Comparison of ENCODE assay signal across 24 cellular contexts in genomic region chr14:75044760-75045159, GRCh38. TPM values are rescaled to one million over a fixed set of nuclear protein-coding genes. Genes with fewer than 3 reads are reported as not detected.
A peak's percentile ranks its signal among the peaks of the same experiment; 100 is the strongest.
DNase-seq lines count a peak whose midpoint lies in the region; ATAC-seq and TF ChIP-seq lines count a peak whose summit lies in the region.
"Had no signal": no experiment of that assay in that cellular context is flagged by ENCODE, and none has a peak within 500 bp of the region (broad histone marks: within the 10 kb centered on the region; RNA-seq: fewer than 3 reads in every experiment).

No MANE protein-coding gene starts in this region.

- no peak overlapping the region for H2AFZ ChIP-seq in PC-9

- H3K9me3 ChIP-seq in PC-9 (ENCODE audit: insufficient read depth, low read depth): no peaks in the 10 kb centered on the region
- H3K9me3 ChIP-seq in transverse colon: no peaks in the 10 kb centered on the region
- H3K9me3 ChIP-seq in CD8-positive, alpha-beta T cell (ENCODE audit: low read length): no peaks in the 10 kb centered on the region
- no peaks in the 10 kb centered on the region for H3K9me3 ChIP-seq in heart left ventricle
- H3K9me3 ChIP-seq: body of pancreas had no signal

- 0 out of 2 replicates have a peak overlapping the region, but pooled peaks have one; percentile 1 for H3K4me2 ChIP-seq in PC-9

- peaks cover 28% of the 10 kb centered on the region for H3K36me3 ChIP-seq in PC-9 (ENCODE audit: low read depth)
- H3K36me3 ChIP-seq in transverse colon: peaks cover 0 to 9% (median 0%) of the 10 kb centered on the region in 4 donors
- no peaks in the 10 kb centered on the region for H3K36me3 ChIP-seq in CD8-positive, alpha-beta T cell (ENCODE audit: insufficient read depth, low read length)
- H3K36me3 ChIP-seq in heart left ventricle: peaks cover 0 to 33% (median 14%) of the 10 kb centered on the region in 9 donors

- peaks cover 39% of the 10 kb centered on the region for H3K4me1 ChIP-seq in PC-9 (replicated peaks; ENCODE audit: insufficient read depth)
- H3K4me1 ChIP-seq in transverse colon: peaks cover 10 to 74% (median 45%) of the 10 kb centered on the region in 4 donors
- peaks cover 11% of the 10 kb centered on the region for H3K4me1 ChIP-seq in CD8-positive, alpha-beta T cell (ENCODE audit: insufficient read depth, low read length)
- peaks cover 0 to 43% (median 16%) of the 10 kb centered on the region in 12 donors for H3K4me1 ChIP-seq in heart left ventricle

- POLR2A ChIA-PET in PC-9 (lab: Charles Lee; ENCODE audit: unreplicated experiment): interaction anchor here (0.7 to 1.2 kb wide), 2 partner anchors 19 to 25 kb away, joined by 5 to 6 read pairs; partner anchors contain the start of genes ACYP1 and ZC2HC1C
- POLR2A ChIA-PET in CD8-positive, alpha-beta T cell (lab: Charles Lee): interaction anchor here (0.6 to 1.2 kb wide), 3 partner anchors 9 to 78 kb away, joined by 3 read pairs; no protein-coding TSS in a partner anchor

- H3K36me3 Mint-ChIP-seq in activated T-cell treated with anti-CD3 and anti-CD28 coated beads, Interleukin-2, amount 50 U/mL, for 24 hours (ENCODE audit: low read depth): peaks cover 85% of the 10 kb centered on the region
- peaks cover 19% of the 10 kb centered on the region for H3K36me3 Mint-ChIP-seq in activated T-cell treated with anti-CD3 and anti-CD28 coated beads, Interleukin-2, amount 50 U/mL, for 4 hours (ENCODE audit: insufficient read depth)
- H3K36me3 Mint-ChIP-seq in CD8-positive, alpha-beta T cell: peaks cover 41% of the 10 kb centered on the region
- H3K36me3 Mint-ChIP-seq: natural killer cell had no signal

- no peaks in the 10 kb centered on the region for H3K27me3 ChIP-seq in PC-9 (ENCODE audit: insufficient read depth, low read depth)
- H3K27me3 ChIP-seq in transverse colon: no peaks in the 10 kb centered on the region
- H3K27me3 ChIP-seq in CD8-positive, alpha-beta T cell (ENCODE audit: insufficient read depth, low read length): no peaks in the 10 kb centered on the region
- no peaks in the 10 kb centered on the region for H3K27me3 ChIP-seq in heart left ventricle
- H3K27me3 ChIP-seq: body of pancreas had no signal

- H4K20me1 ChIP-seq in PC-9 (ENCODE audit: insufficient read depth): no peaks in the 10 kb centered on the region

- CTCF ChIA-PET in PC-9 (lab: Charles Lee): interaction anchor here (1.1 kb wide), 1 partner anchor 99 kb away, joined by 3 read pairs; no protein-coding TSS in a partner anchor
- CTCF ChIA-PET in CD8-positive, alpha-beta T cell (lab: Charles Lee): interaction anchor here (0.6 to 1.1 kb wide), 2 partner anchors 23 to 44 kb away, joined by 3 to 4 read pairs; no protein-coding TSS in a partner anchor

- no peak for TF ChIP-seq CTCF in PC-9 (conservative IDR thresholded peaks at IDR 0.05)
- no peak for TF ChIP-seq CTCF in transverse colon (IDR thresholded peaks at IDR 0.05)
- no peak for TF ChIP-seq CTCF in CD8-positive, alpha-beta T cell (IDR thresholded peaks at IDR 0.05)
- no peak for TF ChIP-seq CTCF in heart left ventricle (IDR thresholded peaks at IDR 0.05)

- 51 to 56% methylated on average over 2 to 8 of the region's 8 CpGs for WGBS in transverse colon (ENCODE audit: low coverage in 1 of 2), 2 donors
- WGBS in heart left ventricle, 4 donors: 77 to 86% (median 80%) methylated on average over 8 of the region's 8 CpGs

- H3K27ac Mint-ChIP-seq in activated T-cell treated with anti-CD3 and anti-CD28 coated beads, Interleukin-2, amount 50 U/mL, for 24 hours: no peak overlapping the region
- H3K27ac Mint-ChIP-seq in CD8-positive, alpha-beta T cell: no peak overlapping the region
- H3K27ac Mint-ChIP-seq: activated naive CD8-positive, alpha-beta T cell treated with anti-CD3 and anti-CD28 coated beads for 36 hours; CD4-positive, CD25-positive, alpha-beta regulatory T cell; endodermal cell; natural killer cell had no signal

- no peak for DNase-seq in activated T-cell treated with anti-CD3 and anti-CD28 coated beads, Interleukin-2, amount 50 U/mL, for 24 hours
- DNase-seq in activated T-cell treated with anti-CD3 and anti-CD28 coated beads, Interleukin-2, amount 50 U/mL, for 4 hours: no peak
- DNase-seq in PC-9 (peak in 1 of 2 experiments; percentile 29), fibroblast of peridontal ligament (ENCODE audit: extremely low read depth) (peak; percentile 35), transverse colon (no peak), heart left ventricle (no peak)
- DNase-seq in CD8-positive, alpha-beta T cell: no peak
- DNase-seq: activated CD4-positive, alpha-beta T cell treated with anti-CD3 and anti-CD28 coated beads, Interleukin-2, amount 50 U/mL, for 4 hours; activated naive CD8-positive, alpha-beta T cell treated with anti-CD3 and anti-CD28 coated beads for 36 hours; activated T-cell treated with anti-CD3 and anti-CD28 coated beads for 4 hours; body of pancreas; CD4-positive, CD25-positive, alpha-beta regulatory T cell; endodermal cell; KBM-7; natural killer cell; NCI-H1048; NCI-H2081; NCI-H510A; stimulated activated CD4-positive, alpha-beta T cell treated with anti-CD3 and anti-CD28 coated beads, Interleukin-1b, Interleukin-23, amount 100 ng/mL, for 48 hours; stimulated activated naive CD4-positive, alpha-beta T cell; T-helper 1 cell had no signal

- H3K4me3 ChIP-seq in PC-9: no peak overlapping the region
- H3K4me3 ChIP-seq in transverse colon: no peak overlapping the region
- no peak overlapping the region for H3K4me3 ChIP-seq in CD8-positive, alpha-beta T cell (ENCODE audit: low read depth, low read length)
- no peak overlapping the region for H3K4me3 ChIP-seq in heart left ventricle
- H3K4me3 ChIP-seq: body of pancreas had no signal

- TF ChIP-seq POLR2A in transverse colon (IDR thresholded peaks at IDR 0.05) (no peak), heart left ventricle (IDR thresholded peaks at IDR 0.05) (no peak)

- no peaks in the 10 kb centered on the region for H3K9me2 ChIP-seq in PC-9 (ENCODE audit: insufficient read depth)

- H3K27ac ChIP-seq in PC-9: peak overlapping the region; percentile 7; the same call in 1 of the 2 replicates
- H3K27ac ChIP-seq in transverse colon: peak overlapping the region; percentile 1 to 51 (median 13)
- no peak overlapping the region for H3K27ac ChIP-seq in CD8-positive, alpha-beta T cell (ENCODE audit: low read depth, low read length)
- H3K27ac ChIP-seq in heart left ventricle: no peak overlapping the region
- H3K27ac ChIP-seq: body of pancreas, VCaP had no signal

- in situ Hi-C loops in transverse colon (cut with MboI; ENCODE audit: low pct_ligation_motif_present in 1 of 4, low pct_unique_long_range_greater_than_20kb in 1 of 4, low sequenced_read_pairs in 3 of 4): no loop called here

- H3F3A ChIP-seq in PC-9 (ENCODE audit: insufficient read depth, low read depth): peaks cover 18% of the 10 kb centered on the region; the same call in 1 of the 2 replicates

- peak overlapping the region; percentile 0 for H3K4me3 Mint-ChIP-seq in activated T-cell treated with anti-CD3 and anti-CD28 coated beads, Interleukin-2, amount 50 U/mL, for 24 hours
- no peak overlapping the region for H3K4me3 Mint-ChIP-seq in activated T-cell treated with anti-CD3 and anti-CD28 coated beads, Interleukin-2, amount 50 U/mL, for 4 hours
- H3K4me3 Mint-ChIP-seq in CD8-positive, alpha-beta T cell: no peak overlapping the region
- H3K4me3 Mint-ChIP-seq: activated naive CD8-positive, alpha-beta T cell treated with anti-CD3 and anti-CD28 coated beads for 36 hours; endodermal cell; natural killer cell had no signal

- intact Hi-C loops in PC-9 (cut with micrococcal nuclease; ENCODE audit: unreplicated experiment): no loop called here
- intact Hi-C loops in transverse colon (cut with DNase I; ENCODE audit: low total_unique reads): no loop called here
- intact Hi-C loops in CD8-positive, alpha-beta T cell (cut with DNase I, micrococcal nuclease): no loop called here
- intact Hi-C loops in heart left ventricle (cut with DNase I): no loop called here

- BruUV-seq in PC-9 (replicated peaks; lab: Mats Ljungman, UMichigan): no TSS peak

- peaks cover 31% of the 10 kb centered on the region for H3K79me2 ChIP-seq in PC-9 (ENCODE audit: low read depth)

- no peaks in the 10 kb centered on the region for H3K27me3 Mint-ChIP-seq in activated T-cell treated with anti-CD3 and anti-CD28 coated beads, Interleukin-2, amount 50 U/mL, for 24 hours
- no peaks in the 10 kb centered on the region for H3K27me3 Mint-ChIP-seq in activated T-cell treated with anti-CD3 and anti-CD28 coated beads, Interleukin-2, amount 50 U/mL, for 4 hours (ENCODE audit: low read depth)
- H3K27me3 Mint-ChIP-seq in CD8-positive, alpha-beta T cell (ENCODE audit: low read depth): no peaks in the 10 kb centered on the region
- H3K27me3 Mint-ChIP-seq: activated naive CD8-positive, alpha-beta T cell treated with anti-CD3 and anti-CD28 coated beads for 36 hours; CD4-positive, CD25-positive, alpha-beta regulatory T cell had no signal

- peaks cover 56% of the 10 kb centered on the region for H3K4me1 Mint-ChIP-seq in activated T-cell treated with anti-CD3 and anti-CD28 coated beads, Interleukin-2, amount 50 U/mL, for 24 hours (ENCODE audit: low read depth)
- H3K4me1 Mint-ChIP-seq in activated T-cell treated with anti-CD3 and anti-CD28 coated beads, Interleukin-2, amount 50 U/mL, for 4 hours (ENCODE audit: low read depth): peaks cover 40% of the 10 kb centered on the region
- H3K4me1 Mint-ChIP-seq in CD8-positive, alpha-beta T cell (ENCODE audit: low read depth): peaks cover 48% of the 10 kb centered on the region

- no peak for TF ChIP-seq EP300 in transverse colon (IDR thresholded peaks at IDR 0.05; ENCODE audit: low read depth)

- H3K9me3 Mint-ChIP-seq in activated T-cell treated with anti-CD3 and anti-CD28 coated beads, Interleukin-2, amount 50 U/mL, for 24 hours: no peaks in the 10 kb centered on the region
- H3K9me3 Mint-ChIP-seq in activated T-cell treated with anti-CD3 and anti-CD28 coated beads, Interleukin-2, amount 50 U/mL, for 4 hours: no peaks in the 10 kb centered on the region
- no peaks in the 10 kb centered on the region for H3K9me3 Mint-ChIP-seq in CD8-positive, alpha-beta T cell
- H3K9me3 Mint-ChIP-seq: CD4-positive, CD25-positive, alpha-beta regulatory T cell; endodermal cell; natural killer cell had no signal

- no peak for ATAC-seq in activated T-cell treated with anti-CD3 and anti-CD28 coated beads, Interleukin-2, amount 50 U/mL, for 4 hours
- no peak for ATAC-seq in CD8-positive, alpha-beta T cell
- no peak for ATAC-seq in GM21717 (IDR thresholded peaks at IDR 0.05; ENCODE audit: unreplicated experiment)
- no peak for ATAC-seq in heart left ventricle
- ATAC-seq: body of pancreas, natural killer cell, Right ventricle myocardium inferior had no signal

RNA-seq across cellular contexts. Expression of gene MLH3, which starts 6.5 kb away (rescaled TPM):
- total RNA-seq in activated T-cell treated with anti-CD3 and anti-CD28 coated beads, Interleukin-2, amount 50 U/mL, for 4 hours: 10 to 100 TPM; 11.0 to 14.7 (median 11.7) TPM
- total RNA-seq in PC-9 (2021) (47.6 and 48.7 TPM in 2 replicates), transverse colon (10 to 100 TPM; 24.5 to 58.3 (median 42.5) TPM), heart left ventricle (10 to 100 TPM; 11.6 to 23.9 (median 15.3) TPM)
- 10 to 100 TPM in 1 of 2 experiments, 1 to 10 TPM in 1; 8.5 to 12.2 TPM for total RNA-seq in CD8-positive, alpha-beta T cell
- 10 to 100 TPM; 10.3 to 12.0 TPM for polyA plus RNA-seq in heart left ventricle

RNA-seq across cellular contexts. Expression of gene ACYP1, which starts 19.1 kb away (rescaled TPM):
- 10 to 100 TPM; 16.0 to 17.3 (median 16.8) TPM for total RNA-seq in activated T-cell treated with anti-CD3 and anti-CD28 coated beads, Interleukin-2, amount 50 U/mL, for 4 hours
- total RNA-seq in PC-9 (2021) (46.5 and 98.9 TPM in 2 replicates), transverse colon (10 to 100 TPM in 3 of 4 donors, 1 to 10 TPM in 1; 6.6 to 36.0 (median 23.2) TPM), heart left ventricle (10 to 100 TPM in 5 of 9 donors, 1 to 10 TPM in 4; 6.7 to 15.9 (median 10.9) TPM)
- total RNA-seq in CD8-positive, alpha-beta T cell: 1 to 10 TPM; 4.3 to 5.3 TPM
- polyA plus RNA-seq in heart left ventricle: 10 to 100 TPM; 13.6 to 20.0 TPM

RNA-seq across cellular contexts. Expression of gene ZC2HC1C, which starts 24.7 kb away (rescaled TPM):
- under 1 TPM; 0.45 to 0.84 (median 0.78) TPM for total RNA-seq in activated T-cell treated with anti-CD3 and anti-CD28 coated beads, Interleukin-2, amount 50 U/mL, for 4 hours
- total RNA-seq in PC-9 (2021) (11.9 and 13.8 TPM in 2 replicates), transverse colon (10 to 100 TPM in 1 of 4 donors, 1 to 10 TPM in 2, not detected in 1; 7.5 to 40.0 (median 8.1) TPM), heart left ventricle (1 to 10 TPM; 3.4 to 9.5 (median 8.4) TPM)
- total RNA-seq in CD8-positive, alpha-beta T cell: not detected
- 10 to 100 TPM in 1 of 2 donors, 1 to 10 TPM in 1; 5.4 to 13.3 TPM for polyA plus RNA-seq in heart left ventricle

RNA-seq across cellular contexts. Expression of gene EIF2B2, which starts 42.0 kb away (rescaled TPM):
- total RNA-seq in activated T-cell treated with anti-CD3 and anti-CD28 coated beads, Interleukin-2, amount 50 U/mL, for 4 hours: 10 to 100 TPM; 61.2 to 69.4 (median 66.0) TPM
- total RNA-seq in PC-9 (2021) (131 and 139 TPM in 2 replicates), transverse colon (10 to 100 TPM; 42.9 to 55.4 (median 51.1) TPM), heart left ventricle (10 to 100 TPM; 26.2 to 40.9 (median 30.3) TPM)
- 10 to 100 TPM; 19.8 to 20.6 TPM for total RNA-seq in CD8-positive, alpha-beta T cell
- polyA plus RNA-seq in heart left ventricle: 10 to 100 TPM; 16.0 to 68.8 TPM

Comparison
In these comparisons a context has a peak if more than half of its experiments do, and no peak if none do; other contexts are left out.
1. H3K27ac ChIP-seq: peak in PC-9 (single experiment) and transverse colon (4 of 4); none in CD8-positive, alpha-beta T cell (single experiment) and heart left ventricle (0 of 12).